ENCODE assay signal across 20 cellular contexts in the genomic region with DNA sequence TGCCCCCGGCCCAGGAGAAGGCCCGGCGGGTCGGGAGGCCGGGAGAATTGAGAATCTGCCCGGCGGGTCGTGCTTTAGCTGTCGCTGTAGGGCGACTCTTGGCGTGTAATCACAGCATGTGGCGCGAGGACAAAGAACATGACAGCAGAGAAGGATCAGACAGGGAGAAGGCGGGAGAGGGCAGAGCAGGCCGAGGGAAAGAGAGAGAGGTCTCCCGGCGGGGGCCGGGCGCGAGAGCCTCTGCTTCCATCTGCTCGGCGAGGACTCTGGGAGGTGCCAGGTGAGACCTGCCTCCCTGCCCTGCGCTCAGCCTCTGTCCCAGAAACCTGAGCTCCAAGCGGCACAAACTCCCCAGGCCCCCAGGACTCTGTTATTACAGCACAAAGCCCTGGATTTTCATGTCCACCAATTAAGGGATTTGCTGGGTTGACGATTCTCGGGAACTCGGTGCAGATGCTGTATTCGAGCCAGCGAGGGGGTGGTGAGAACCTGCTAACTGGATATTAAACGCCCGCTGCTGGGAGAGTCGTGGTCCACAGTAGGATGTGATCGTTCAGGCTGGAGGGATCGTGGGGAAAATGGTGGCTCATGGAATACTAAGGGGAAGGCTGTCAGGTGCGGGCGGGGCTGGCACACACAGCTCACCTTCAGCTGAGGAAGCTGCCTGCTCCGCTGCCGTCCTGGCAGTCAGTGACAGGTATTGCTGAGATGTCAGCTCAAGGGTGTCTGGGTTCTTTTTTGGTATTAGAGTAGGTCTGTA.
DNase-seq lines count a peak whose midpoint lies in the region; ATAC-seq and TF ChIP-seq lines count a peak whose summit lies in the region.
"Had no signal": no experiment of that assay in that cellular context is flagged by ENCODE, and none has a peak within 500 bp of the region (broad histone marks: within the 10 kb centered on the region; RNA-seq: fewer than 3 reads in every experiment).

No MANE protein-coding gene starts in this region.

- H3K4me3 ChIP-seq in A673 (ENCODE audit: low read depth, low read length, poor library complexity, severe bottlenecking), result no peak overlapping the region
- no peak overlapping the region for H3K4me3 ChIP-seq in naive thymus-derived CD4-positive, alpha-beta T cell (ENCODE audit: low read length)
- no peak overlapping the region for H3K4me3 ChIP-seq in adrenal gland
- no peak overlapping the region for H3K4me3 ChIP-seq in aorta (ENCODE audit: low read length in 2 of 2)
- H3K4me3 ChIP-seq: tibial artery had no signal

- H3K36me3 ChIP-seq in A673 (ENCODE audit: insufficient read depth, low read length, poor library complexity, severe bottlenecking) (no peaks in the 10 kb centered on the region), adrenal gland (replicated peaks in 1 of 2) (no peaks in the 10 kb centered on the region), aorta (ENCODE audit: control insufficient read depth in 1 of 2, insufficient read depth in 2 of 2, low read length in 1 of 2) (no peaks in the 10 kb centered on the region)
- H3K36me3 ChIP-seq in naive thymus-derived CD4-positive, alpha-beta T cell (ENCODE audit: control insufficient read depth in 2 of 3, insufficient read depth in 3 of 3, low read length in 3 of 3), result no peaks in the 10 kb centered on the region
- H3K36me3 ChIP-seq: tibial artery had no signal

- DNase-seq in A673 (ENCODE audit: low spot score) (peak; percentile 43), NCI-H1105 treated with DMSO at 0.1 percent for 48 hours (lab: John Stamatoyannopoulos, UW) (peak; percentile 47), NCI-H748 treated with DMSO at 0.1 percent for 48 hours (lab: John Stamatoyannopoulos, UW) (peak; percentile 23), head of caudate nucleus (peak in 24 of 42 donors; percentile 23 to 79 (median 56)), NAMALWA (ENCODE audit: low spot score) (no peak), adrenal gland (no peak), aorta (no peak)
- DNase-seq in naive thymus-derived CD4-positive, alpha-beta T cell, result no peak
- DNase-seq: activated CD4-positive, alpha-beta T cell treated with anti-CD3 and anti-CD28 coated beads, Interleukin-2, amount 50 U/mL, for 1 hour; activated T-cell treated with anti-CD3 and anti-CD28 coated beads, Interleukin-2, amount 50 U/mL, for 1 hour; amniotic stem cell; CD4-positive, CD25-positive, alpha-beta regulatory T cell; erythroblast; mammary epithelial cell; NCI-H226; PC-3; stimulated activated CD4-positive, alpha-beta T cell treated with anti-CD3 and anti-CD28 coated beads, Interleukin-4, amount 100 ng/mL, for 1 hour; stimulated activated CD8-positive, alpha-beta memory T cell treated with anti-CD3 and anti-CD28 coated beads, Interleukin-4, amount 100 ng/mL, for 48 hours; tibial artery had no signal

- no peaks in the 10 kb centered on the region for H3K27me3 Mint-ChIP-seq in naive thymus-derived CD4-positive, alpha-beta T cell
- H3K27me3 Mint-ChIP-seq: CD4-positive, CD25-positive, alpha-beta regulatory T cell had no signal

- intact Hi-C loops in A673 (cut with micrococcal nuclease; ENCODE audit: unreplicated experiment) (no loop called here), head of caudate nucleus (cut with DNase I) (no loop called here), adrenal gland (cut with DNase I) (loop anchor here in 1 of 2 donors (10.0 kb wide), 1 partner anchor 330 kb away; a partner anchor contains a TSS), aorta (cut with DNase I) (no loop called here)
- intact Hi-C loops in naive thymus-derived CD4-positive, alpha-beta T cell (cut with micrococcal nuclease), result no loop called here

- H3K9me3 Mint-ChIP-seq in naive thymus-derived CD4-positive, alpha-beta T cell, result no peaks in the 10 kb centered on the region
- H3K9me3 Mint-ChIP-seq: CD4-positive, CD25-positive, alpha-beta regulatory T cell had no signal

- H3K4me1 Mint-ChIP-seq in naive thymus-derived CD4-positive, alpha-beta T cell, result no peaks in the 10 kb centered on the region
- H3K4me1 Mint-ChIP-seq: CD4-positive, CD25-positive, alpha-beta regulatory T cell had no signal

- CTCF ChIA-PET in A673 (lab: Charles Lee), result interaction anchor here (0.6 kb wide), 1 partner anchor 132 kb away, joined by 3 read pairs; no protein-coding TSS in a partner anchor
- CTCF ChIA-PET in naive thymus-derived CD4-positive, alpha-beta T cell (lab: Charles Lee), result interaction anchor here (1.5 kb wide), 1 partner anchor 9 kb away, joined by 3 read pairs; no protein-coding TSS in a partner anchor

- H3K27ac ChIP-seq in A673 (ENCODE audit: low read depth, low read length, poor library complexity, severe bottlenecking), result no peak overlapping the region
- H3K27ac ChIP-seq in naive thymus-derived CD4-positive, alpha-beta T cell (ENCODE audit: low read depth, low read length), result no peak overlapping the region
- H3K27ac ChIP-seq in adrenal gland, result peak overlapping the region in 1 of 5 donors; percentile 94
- no peak overlapping the region for H3K27ac ChIP-seq in aorta (ENCODE audit: low read depth in 1 of 2, low read length in 2 of 2)
- H3K27ac ChIP-seq: HL-60 had no signal

- H3K4me1 ChIP-seq in A673 (ENCODE audit: insufficient read depth, low read length, poor library complexity, severe bottlenecking), result peaks cover 14% of the 10 kb centered on the region
- no peaks in the 10 kb centered on the region for H3K4me1 ChIP-seq in naive thymus-derived CD4-positive, alpha-beta T cell (ENCODE audit: control insufficient read depth in 2 of 2, insufficient read depth in 2 of 2, low read length in 2 of 2)
- H3K4me1 ChIP-seq in adrenal gland (replicated peaks in 1 of 2), result peaks cover 29 to 66% of the 10 kb centered on the region in 2 donors
- no peaks in the 10 kb centered on the region for H3K4me1 ChIP-seq in aorta (ENCODE audit: control insufficient read depth in 1 of 2, insufficient read depth in 2 of 2, low read length in 2 of 2)

- TF ChIP-seq CTCF in A673 (conservative IDR thresholded peaks at IDR 0.05; ENCODE audit: low read depth, low read length) (no peak), adrenal gland (IDR thresholded peaks at IDR 0.05) (no peak)

- no peak for ATAC-seq in naive thymus-derived CD4-positive, alpha-beta T cell
- no peak for ATAC-seq in aorta (ENCODE audit: low FRiP score)
- ATAC-seq: PC-3 had no signal

- BruUV-seq in A673 (replicated peaks; lab: Mats Ljungman, UMichigan), result no TSS peak

- no peak overlapping the region for H3K27ac Mint-ChIP-seq in naive thymus-derived CD4-positive, alpha-beta T cell

- H3K27me3 ChIP-seq in A673 (replicated peaks; ENCODE audit: insufficient read depth, low read depth, low read length, poor library complexity) (no peaks in the 10 kb centered on the region), adrenal gland (no peaks in the 10 kb centered on the region), aorta (ENCODE audit: control insufficient read depth in 1 of 2, insufficient read depth in 2 of 2, low read length in 1 of 2) (no peaks in the 10 kb centered on the region)
- H3K27me3 ChIP-seq in naive thymus-derived CD4-positive, alpha-beta T cell (ENCODE audit: control insufficient read depth in 2 of 2, insufficient read depth in 2 of 2, low read length in 2 of 2), result no peaks in the 10 kb centered on the region
- H3K27me3 ChIP-seq: tibial artery had no signal

- no peaks in the 10 kb centered on the region for H3K9me3 ChIP-seq in A673 (ENCODE audit: low read depth, low read length, poor library complexity, severe bottlenecking)
- no peaks in the 10 kb centered on the region for H3K9me3 ChIP-seq in naive thymus-derived CD4-positive, alpha-beta T cell (ENCODE audit: control insufficient read depth in 2 of 3, low read length in 3 of 3)
- no peaks in the 10 kb centered on the region for H3K9me3 ChIP-seq in adrenal gland (replicated peaks in 1 of 3)
- H3K9me3 ChIP-seq in aorta (ENCODE audit: control insufficient read depth, low read length), result no peaks in the 10 kb centered on the region
- H3K9me3 ChIP-seq: tibial artery had no signal

- no peak overlapping the region for H3K4me3 Mint-ChIP-seq in naive thymus-derived CD4-positive, alpha-beta T cell
- H3K4me3 Mint-ChIP-seq: CD4-positive, CD25-positive, alpha-beta regulatory T cell had no signal

- POLR2A ChIA-PET in A673 (lab: Charles Lee; ENCODE audit: low non-redundant PET), result no interaction called here
- POLR2A ChIA-PET in naive thymus-derived CD4-positive, alpha-beta T cell (lab: Charles Lee), result no interaction called here

- 86 to 93% (median 89%) methylated on average over 35 to 38 of the region's 38 CpGs for WGBS in adrenal gland, 4 donors
- WGBS in aorta, 2 donors, result 88 to 91% methylated on average over 38 of the region's 38 CpGs

- no peaks in the 10 kb centered on the region for H3K36me3 Mint-ChIP-seq in naive thymus-derived CD4-positive, alpha-beta T cell
- H3K36me3 Mint-ChIP-seq: CD4-positive, CD25-positive, alpha-beta regulatory T cell had no signal

- no peak for TF ChIP-seq POLR2A in adrenal gland (IDR thresholded peaks at IDR 0.05)

Comparison
In these comparisons a context has a peak if more than half of its experiments do, and no peak if none do; other contexts are left out.
1. DNase-seq: peak in A673 (single experiment), NCI-H1105 treated with DMSO at 0.1 percent for 48 hours (single experiment), NCI-H748 treated with DMSO at 0.1 percent for 48 hours (single experiment) and head of caudate nucleus (24 of 42); none in NAMALWA (single experiment), naive thymus-derived CD4-positive, alpha-beta T cell (0 of 9), adrenal gland (0 of 7) and aorta (0 of 2).